Comparison of ENCODE assay signal across 23 cellular contexts in the genomic region with DNA sequence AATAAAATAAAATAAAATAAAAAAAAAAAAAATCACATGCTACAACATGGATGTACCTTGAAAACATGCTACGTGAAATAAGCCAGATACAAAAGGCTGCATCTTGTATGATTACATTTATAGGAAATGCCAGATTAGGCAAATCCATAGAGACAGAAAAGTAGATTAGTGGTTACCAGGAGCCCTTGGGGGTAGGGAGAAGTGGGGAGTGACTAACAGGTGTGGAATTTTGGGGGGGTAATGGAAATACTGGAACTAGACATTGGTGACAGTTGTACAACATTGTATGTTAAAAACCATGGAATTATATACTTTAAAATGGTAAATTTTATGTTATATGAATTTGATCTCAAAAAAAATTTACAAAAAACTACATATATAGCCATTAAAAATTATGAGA. TPM values are rescaled to one million over a fixed set of nuclear protein-coding genes. Genes with fewer than 3 reads are reported as not detected.
"Had no signal": no experiment of that assay in that cellular context is flagged by ENCODE, and none has a peak within 500 bp of the region (broad histone marks: within the 10 kb centered on the region; RNA-seq: fewer than 3 reads in every experiment).

No MANE protein-coding gene starts in this region.

- H3K27me3 Mint-ChIP-seq: activated CD4-positive, alpha-beta T cell treated with anti-CD3 and anti-CD28 coated beads, Interleukin-2, amount 10 ng/mL, durations not matched to agents 24 days and 14 days; activated naive CD4-positive, alpha-beta T cell treated with anti-CD3 and anti-CD28 coated beads, Interleukin-2, amount 50 U/mL, for 24 hours; activated T-cell treated with anti-CD3 and anti-CD28 coated beads, Interleukin-2, amount 50 U/mL, for 24 hours had no signal

- H3K4me3 ChIP-seq: breast epithelium had no signal

- H3K36me3 Mint-ChIP-seq: activated CD8-positive, alpha-beta memory T cell treated with anti-CD3 and anti-CD28 coated beads, Interleukin-2, amount 10 ng/mL, durations not matched to agents 7 days and 5 days; activated naive CD4-positive, alpha-beta T cell treated with anti-CD3 and anti-CD28 coated beads, Interleukin-2, amount 50 U/mL, for 24 hours had no signal

- FAIRE-seq: RCC 7860 had no signal

- DNase-seq: activated CD4-positive, alpha-beta T cell treated with anti-CD3 and anti-CD28 coated beads for 1 hour; activated CD4-positive, alpha-beta T cell treated with anti-CD3 and anti-CD28 coated beads, Interleukin-2, amount 10 ng/mL, durations not matched to agents 24 days and 14 days; activated CD4-positive, alpha-beta T cell treated with anti-CD3 and anti-CD28 coated beads, Interleukin-2, amount 50 U/mL, for 48 hours; activated CD8-positive, alpha-beta memory T cell treated with anti-CD3 and anti-CD28 coated beads, Interleukin-2, amount 10 ng/mL, durations not matched to agents 7 days and 5 days; activated effector memory CD4-positive, alpha-beta T cell treated with Interleukin-2 at 50 U/mL for 16 hours; activated naive CD4-positive, alpha-beta T cell; activated T-cell treated with anti-CD3 and anti-CD28 coated beads, Interleukin-2, amount 50 U/mL, for 24 hours; aorta; caudate nucleus; MM.1S; NCI-H1105 treated with DMSO at 0.1 percent for 48 hours; NCI-H146; NCI-H187 treated with DMSO at 0.1 percent for 48 hours; NCI-H2081 treated with DMSO at 0.1 percent for 48 hours; NCI-H446; NCI-H524; SHP77 treated with DMSO at 0.1 percent for 48 hours had no signal

- H3K4me1 Mint-ChIP-seq: activated CD4-positive, alpha-beta T cell treated with anti-CD3 and anti-CD28 coated beads, Interleukin-2, amount 10 ng/mL, durations not matched to agents 24 days and 14 days; activated CD8-positive, alpha-beta memory T cell treated with anti-CD3 and anti-CD28 coated beads, Interleukin-2, amount 10 ng/mL, durations not matched to agents 7 days and 5 days had no signal

- H3K9me3 Mint-ChIP-seq: activated naive CD4-positive, alpha-beta T cell treated with anti-CD3 and anti-CD28 coated beads, Interleukin-2, amount 50 U/mL, for 24 hours; activated T-cell treated with anti-CD3 and anti-CD28 coated beads, Interleukin-2, amount 50 U/mL, for 24 hours had no signal

- ATAC-seq: activated CD8-positive, alpha-beta memory T cell treated with anti-CD3 and anti-CD28 coated beads, Interleukin-2, amount 10 ng/mL, durations not matched to agents 7 days and 5 days; WTC11 had no signal

- H3K27ac Mint-ChIP-seq: activated CD4-positive, alpha-beta T cell treated with anti-CD3 and anti-CD28 coated beads, Interleukin-2, amount 10 ng/mL, durations not matched to agents 24 days and 14 days; activated CD8-positive, alpha-beta memory T cell treated with anti-CD3 and anti-CD28 coated beads, Interleukin-2, amount 10 ng/mL, durations not matched to agents 7 days and 5 days; activated naive CD4-positive, alpha-beta T cell treated with anti-CD3 and anti-CD28 coated beads, Interleukin-2, amount 50 U/mL, for 24 hours; activated T-cell treated with anti-CD3 and anti-CD28 coated beads, Interleukin-2, amount 50 U/mL, for 24 hours; activated T-helper 1 cell treated with anti-CD3 and anti-CD28 coated beads, Interleukin-12 subunit alpha, Interleukin-12 subunit beta, Interleukin-2, Interleukin-4 antibody, amounts not matched to agents 30 ng/mL and 10 ng/mL and 1 ng/mL, durations not matched to agents 14 hours and 24 hours and 36 hours; T-helper 1 cell treated with Interleukin-12 subunit alpha and Interleukin-12 subunit beta and Interleukin-4 antibody, amounts not matched to agents 30 μg/mL and 1 μg/mL, for 36 hours; WTC11 had no signal

- H3K4me3 Mint-ChIP-seq: activated CD4-positive, alpha-beta T cell treated with anti-CD3 and anti-CD28 coated beads, Interleukin-2, amount 10 ng/mL, durations not matched to agents 24 days and 14 days; activated CD8-positive, alpha-beta memory T cell treated with anti-CD3 and anti-CD28 coated beads, Interleukin-2, amount 10 ng/mL, durations not matched to agents 7 days and 5 days; activated naive CD4-positive, alpha-beta T cell treated with anti-CD3 and anti-CD28 coated beads, Interleukin-2, amount 50 U/mL, for 24 hours; activated T-cell treated with anti-CD3 and anti-CD28 coated beads, Interleukin-2, amount 50 U/mL, for 24 hours; activated T-helper 1 cell treated with anti-CD3 and anti-CD28 coated beads, Interleukin-12 subunit alpha, Interleukin-12 subunit beta, Interleukin-2, Interleukin-4 antibody, amounts not matched to agents 30 ng/mL and 10 ng/mL and 1 ng/mL, durations not matched to agents 14 hours and 24 hours and 36 hours; T-helper 1 cell treated with Interleukin-12 subunit alpha and Interleukin-12 subunit beta and Interleukin-4 antibody, amounts not matched to agents 30 μg/mL and 1 μg/mL, for 36 hours; WTC11 had no signal

RNA-seq across cellular contexts. Expression of a gene that starts 47.3 kb away (rescaled TPM):
- total RNA-seq: activated CD4-positive, alpha-beta T cell treated with anti-CD3 and anti-CD28 coated beads, Interleukin-2, amount 10 ng/mL, durations not matched to agents 24 days and 14 days; activated T-helper 1 cell treated with anti-CD3 and anti-CD28 coated beads, Interleukin-12 subunit alpha, Interleukin-12 subunit beta, Interleukin-2, Interleukin-4 antibody, amounts not matched to agents 30 ng/mL and 10 ng/mL and 1 ng/mL, durations not matched to agents 14 hours and 24 hours and 36 hours had no signal
